Comparison of ENCODE assay signal across 17 cellular contexts in genomic region chr5:75678155-75678554, GRCh38. TPM values are rescaled to one million over a fixed set of nuclear protein-coding genes. Genes with fewer than 3 reads are reported as not detected.
A peak's percentile ranks its signal among the peaks of the same experiment; 100 is the strongest.
DNase-seq lines count a peak whose midpoint lies in the region; ATAC-seq, FAIRE-seq and TF ChIP-seq lines count a peak whose summit lies in the region.
"Had no signal": no experiment of that assay in that cellular context is flagged by ENCODE, and none has a peak within 500 bp of the region (broad histone marks: within the 10 kb centered on the region; RNA-seq: fewer than 3 reads in every experiment).

No MANE protein-coding gene starts in this region.

- H3F3A ChIP-seq in OCI-LY1 (ENCODE audit: insufficient read depth, low read length) = no peaks in the 10 kb centered on the region

- no peaks in the 10 kb centered on the region for H3K9me3 ChIP-seq in OCI-LY1 (ENCODE audit: low read length)
- H3K9me3 ChIP-seq in K562 (replicated peaks; ENCODE audit: control insufficient read depth, insufficient read depth, low read depth, low read length) = no peaks in the 10 kb centered on the region
- no peaks in the 10 kb centered on the region for H3K9me3 ChIP-seq in HAP-1
- H3K9me3 ChIP-seq: thoracic aorta had no signal

- DNase-seq in activated T-cell treated with anti-CD3 and anti-CD28 coated beads, Interleukin-2, amount 50 U/mL, for 24 hours = no peak
- DNase-seq in activated T-cell treated with anti-CD3 and anti-CD28 coated beads, Interleukin-2, amount 50 U/mL, for 48 hours = no peak
- DNase-seq in K562 (ENCODE audit: extremely low read depth in 1 of 4, low spot score in 3 of 4) (no peak), AG20443 (ENCODE audit: low spot score) (no peak), HAP-1 (ENCODE audit: low spot score in 2 of 2) (no peak), NCI-H446 (lab: John Stamatoyannopoulos, UW) (no peak)
- DNase-seq in stimulated activated effector memory CD8-positive, alpha-beta T cell treated with anti-CD3 and anti-CD28 coated beads, Interleukin-12 subunit alpha, Interleukin-12 subunit beta, amount 100 ng/mL, for 72 hours (ENCODE audit: low spot score in 2 of 2) = no peak
- DNase-seq: activated CD4-positive, alpha-beta T cell treated with anti-CD3 and anti-CD28 coated beads, Interleukin-2, amount 50 U/mL, for 1 hour; DMS 273 treated with DMSO at 0.1 percent for 48 hours; foreskin keratinocyte; left ventricle myocardium superior; NCI-H69; nephron progenitor cell had no signal

- ATAC-seq in K562 = no peak
- peak; percentile 91 for ATAC-seq in stimulated activated effector memory CD8-positive, alpha-beta T cell treated with anti-CD3 and anti-CD28 coated beads, Interleukin-12 subunit alpha, Interleukin-12 subunit beta, amount 100 ng/mL, for 72 hours
- ATAC-seq: foreskin keratinocyte, left ventricle myocardium superior had no signal

- 54% methylated on average over 3 of the region's 3 CpGs for WGBS in K562 (ENCODE audit: insufficient coverage, low coverage, missing lambda C conversion rate)

- no peaks in the 10 kb centered on the region for H3K27me3 Mint-ChIP-seq in activated T-cell treated with anti-CD3 and anti-CD28 coated beads, Interleukin-2, amount 50 U/mL, for 24 hours

- H2AFZ ChIP-seq in OCI-LY1 (ENCODE audit: low read length) (peak overlapping the region; percentile 68; the same call in 1 of the 2 replicates), K562 (ENCODE audit: low read depth, low read length) (no peak overlapping the region)

- H3K4me1 ChIP-seq in OCI-LY1 (ENCODE audit: insufficient read depth, low read length, severe bottlenecking) (peaks cover 14% of the 10 kb centered on the region), K562 (replicated peaks in 1 of 2; ENCODE audit: control insufficient read depth in 2 of 2, insufficient read depth in 2 of 2, low read length in 2 of 2) (no peaks in the 10 kb centered on the region), HAP-1 (no peaks in the 10 kb centered on the region)

- H3K27me3 ChIP-seq in OCI-LY1 (ENCODE audit: insufficient read depth, low read length) (no peaks in the 10 kb centered on the region), K562 (ENCODE audit: control insufficient read depth in 2 of 2, insufficient read depth in 2 of 2, low read length in 2 of 2) (no peaks in the 10 kb centered on the region), HAP-1 (ENCODE audit: low read depth) (no peaks in the 10 kb centered on the region)
- H3K27me3 ChIP-seq: cardiac muscle cell, foreskin keratinocyte had no signal

- H3K9ac ChIP-seq in OCI-LY1 (ENCODE audit: low read length) (0 out of 2 replicates have a peak overlapping the region, but pooled peaks have one; percentile 26), K562 (ENCODE audit: insufficient read depth in 1 of 2, low read depth in 2 of 2, low read length in 2 of 2) (no peak overlapping the region)

- H3K4me3 ChIP-seq in OCI-LY1 (ENCODE audit: low read depth, low read length, poor library complexity, severe bottlenecking) (no peak overlapping the region), K562 (no peak overlapping the region), HAP-1 (no peak overlapping the region)
- H3K4me3 ChIP-seq: cardiac muscle cell, thoracic aorta had no signal

- intact Hi-C loops in K562 (cut with micrococcal nuclease) = no loop called here

- BruUV-seq in K562 (replicated peaks; lab: Mats Ljungman, UMichigan) = no TSS peak

- H3K36me3 ChIP-seq in OCI-LY1 (ENCODE audit: insufficient read depth, low read length) (peaks cover 27% of the 10 kb centered on the region; the same call in 1 of the 2 replicates), K562 (ENCODE audit: control insufficient read depth, insufficient read depth, low read length) (peaks cover 37% of the 10 kb centered on the region; the same call in 2 of the 3 replicates), HAP-1 (replicated peaks) (peaks cover 5% of the 10 kb centered on the region)
- H3K36me3 ChIP-seq: cardiac muscle cell had no signal

- H3K36me3 Mint-ChIP-seq in activated T-cell treated with anti-CD3 and anti-CD28 coated beads, Interleukin-2, amount 50 U/mL, for 24 hours (ENCODE audit: low read depth) = peaks cover 58% of the 10 kb centered on the region
- peaks cover 44% of the 10 kb centered on the region for H3K36me3 Mint-ChIP-seq in stimulated activated effector memory CD8-positive, alpha-beta T cell treated with anti-CD3 and anti-CD28 coated beads, Interleukin-12 subunit alpha, Interleukin-12 subunit beta, amount 100 ng/mL, for 72 hours

- TF ChIP-seq CTCF in OCI-LY1 (IDR thresholded peaks at IDR 0.05; ENCODE audit: low read length) = no peak
- no peak for TF ChIP-seq CTCF in K562 (IDR thresholded peaks at IDR 0.05 in 2 of 3, conservative IDR thresholded peaks at IDR 0.05 in 1 of 3; ENCODE audit: insufficient read depth in 2 of 3, low read depth in 1 of 3, low read length in 3 of 3)

- no peaks in the 10 kb centered on the region for H3K9me2 ChIP-seq in OCI-LY1 (ENCODE audit: low read depth, low read length)

- H3K9me3 Mint-ChIP-seq in activated T-cell treated with anti-CD3 and anti-CD28 coated beads, Interleukin-2, amount 50 U/mL, for 24 hours = no peaks in the 10 kb centered on the region
- H3K9me3 Mint-ChIP-seq in stimulated activated effector memory CD8-positive, alpha-beta T cell treated with anti-CD3 and anti-CD28 coated beads, Interleukin-12 subunit alpha, Interleukin-12 subunit beta, amount 100 ng/mL, for 72 hours = no peaks in the 10 kb centered on the region
- H3K9me3 Mint-ChIP-seq: nephron progenitor cell had no signal

- H3K4me2 ChIP-seq in OCI-LY1 (ENCODE audit: low read length) (peak overlapping the region; percentile 38; the same call in 1 of the 2 replicates), K562 (ENCODE audit: insufficient read depth, low read length) (no peak overlapping the region)

- TF ChIP-seq POLR2A in K562 (conservative IDR thresholded peaks at IDR 0.05) = no peak

- H3K27ac ChIP-seq in OCI-LY1 (ENCODE audit: low read depth, low read length, poor library complexity, severe bottlenecking) = peak overlapping the region; percentile 50
- no peak overlapping the region for H3K27ac ChIP-seq in K562 (ENCODE audit: extremely low read depth, low read depth, low read length)
- H3K27ac ChIP-seq: cardiac muscle cell, foreskin keratinocyte, thoracic aorta had no signal

- FAIRE-seq in K562 (lab: Jason Lieb, UNC) = no peak
- FAIRE-seq: RCC 7860 had no signal

- in situ Hi-C loops in K562 (cut with MboI) = no loop called here
- in situ Hi-C loops in HAP-1 (cut with MboI; ENCODE audit: low sequenced_read_pairs) = no loop called here

- no peak for TF ChIP-seq RAD21 in K562 (CRISPR knock-in tag; conservative IDR thresholded peaks at IDR 0.05 in 1 of 2, IDR thresholded peaks at IDR 0.05 in 1 of 2)

- H3K27ac Mint-ChIP-seq in activated T-cell treated with anti-CD3 and anti-CD28 coated beads, Interleukin-2, amount 50 U/mL, for 24 hours = peak overlapping the region; percentile 59
- H3K27ac Mint-ChIP-seq in stimulated activated effector memory CD8-positive, alpha-beta T cell treated with anti-CD3 and anti-CD28 coated beads, Interleukin-12 subunit alpha, Interleukin-12 subunit beta, amount 100 ng/mL, for 72 hours = peak overlapping the region; percentile 85
- H3K27ac Mint-ChIP-seq: nephron progenitor cell had no signal

- CTCF ChIA-PET in K562 (lab: Yijun Ruan, JAX; ENCODE audit: low intra/inter-chr PET ratio) = no interaction called here

- no peaks in the 10 kb centered on the region for H4K20me1 ChIP-seq in OCI-LY1 (ENCODE audit: insufficient read depth, low read length)
- H4K20me1 ChIP-seq in K562 (replicated peaks; ENCODE audit: control insufficient read depth, insufficient read depth, low read length) = no peaks in the 10 kb centered on the region

- no peaks in the 10 kb centered on the region for H3K9me1 ChIP-seq in K562 (ENCODE audit: control insufficient read depth, insufficient read depth, low read length)

- peaks cover 10% of the 10 kb centered on the region for H3K4me1 Mint-ChIP-seq in activated T-cell treated with anti-CD3 and anti-CD28 coated beads, Interleukin-2, amount 50 U/mL, for 24 hours (ENCODE audit: low read depth)
- no peaks in the 10 kb centered on the region for H3K4me1 Mint-ChIP-seq in stimulated activated effector memory CD8-positive, alpha-beta T cell treated with anti-CD3 and anti-CD28 coated beads, Interleukin-12 subunit alpha, Interleukin-12 subunit beta, amount 100 ng/mL, for 72 hours
- H3K4me1 Mint-ChIP-seq: nephron progenitor cell had no signal

- TF ChIP-seq EP300 in K562 (IDR thresholded peaks at IDR 0.05; ENCODE audit: low read length) = no peak

- POLR2A ChIA-PET in K562 (lab: Yijun Ruan, JAX) = no interaction called here

- H3K4me3 Mint-ChIP-seq in activated T-cell treated with anti-CD3 and anti-CD28 coated beads, Interleukin-2, amount 50 U/mL, for 24 hours = no peak overlapping the region
- peak overlapping the region; percentile 9 for H3K4me3 Mint-ChIP-seq in stimulated activated effector memory CD8-positive, alpha-beta T cell treated with anti-CD3 and anti-CD28 coated beads, Interleukin-12 subunit alpha, Interleukin-12 subunit beta, amount 100 ng/mL, for 72 hours
- H3K4me3 Mint-ChIP-seq: nephron progenitor cell had no signal

- no peaks in the 10 kb centered on the region for H3K79me2 ChIP-seq in OCI-LY1 (ENCODE audit: insufficient read depth, low read length)
- no peaks in the 10 kb centered on the region for H3K79me2 ChIP-seq in K562 (ENCODE audit: control insufficient read depth, insufficient read depth, low read length)

TF ChIP-seq in K562, 482 proteins besides CTCF, POLR2A, EP300 and RAD21:
- no peak for TF ChIP-seq KDM5B (IDR thresholded peaks at IDR 0.05; ENCODE audit: insufficient replicate concordance, low read depth, low read length)
- peak; percentile 37 for TF ChIP-seq ETS2 (tag; IDR thresholded peaks at IDR 0.05; ENCODE audit: borderline replicate concordance, poor library complexity, severe bottlenecking)
- TF ChIP-seq KLF16 (IDR thresholded peaks at IDR 0.05) = no peak

RNA-seq across cellular contexts. Expression of gene POC5, which starts 39.1 kb away (rescaled TPM):
- 32.9 and 66.5 TPM in 2 replicates for total RNA-seq in K562 (2011; cell fraction: chromatin; rRNA removed; ENCODE audit: low replicate concordance)
- total RNA-seq in K562 (2011; cell fraction: nucleolus; rRNA removed) = 14.8 and 24.2 TPM in 2 replicates
- 32.3 and 34.4 TPM in 2 replicates for total RNA-seq in K562 (2011; cell fraction: nucleoplasm; rRNA removed)
- 14.5 and 19.1 TPM in 2 replicates for total RNA-seq in K562 (2014; rRNA removed)
- total RNA-seq in K562 (2014; rRNA removed; fragmentation: Illumina TruSeq; extraction: Trizol) = 27.0 and 28.8 TPM in 2 replicates
- 19.3 and 24.6 TPM in 2 replicates for total RNA-seq in K562 (2015; rRNA removed; fragmentation: Illumina TruSeq; extraction: Trizol)
- 15.4 and 17.4 TPM in 2 replicates for total RNA-seq in K562 (2021)
- 26.5 and 38.2 TPM in 2 replicates for polyA plus RNA-seq in K562 (2011; rRNA removed)
- polyA plus RNA-seq in K562 (2011; cell fraction: cytosol; rRNA removed) = 10.9 and 21.8 TPM in 2 replicates
- 19.6 and 19.8 TPM in 2 replicates for polyA plus RNA-seq in K562 (2011; cell fraction: nucleus; rRNA removed)
- polyA plus RNA-seq in K562 (2012) = 17.3 and 17.9 TPM in 2 replicates
- polyA plus RNA-seq in K562 (2014; fragmentation: Illumina TruSeq; extraction: Trizol) = 31.4 and 34.4 TPM in 2 replicates
- 10 to 100 TPM; 29.1 to 36.1 TPM for polyA plus RNA-seq in K562 (2014; fragmentation: Nextera tagmentation; extraction: Ambion mirVana)
- 19.9 and 27.0 TPM in 2 replicates for polyA plus RNA-seq in K562 (2014; rRNA removed)
- 25.6 and 29.4 TPM in 2 replicates for polyA minus RNA-seq in K562 (2011; rRNA and poly(A)+ RNA removed)
- 13.5 and 31.0 TPM in 2 replicates for polyA minus RNA-seq in K562 (2011; cell fraction: cytosol; rRNA and poly(A)+ RNA removed)
- polyA minus RNA-seq in K562 (2011; cell fraction: nucleus; rRNA and poly(A)+ RNA removed) = 25.7 TPM in 2 replicates
